ENCODE assay signal across 11 cellular contexts in genomic region chr3:149527531-149528343, GRCh38. TPM values are rescaled to one million over a fixed set of nuclear protein-coding genes. Genes with fewer than 3 reads are reported as not detected.
DNase-seq lines count a peak whose midpoint lies in the region; ATAC-seq, FAIRE-seq and TF ChIP-seq lines count a peak whose summit lies in the region.
"Had no signal": no experiment of that assay in that cellular context is flagged by ENCODE, and none has a peak within 500 bp of the region (broad histone marks: within the 10 kb centered on the region; RNA-seq: fewer than 3 reads in every experiment).

No MANE protein-coding gene starts in this region.

- H3K4me3 ChIP-seq in WI38 (ENCODE audit: low read depth, low read length) (no peak overlapping the region), heart left ventricle (no peak overlapping the region)

- H3K27ac Mint-ChIP-seq in progenitor cell of endocrine pancreas: peak overlapping the region; percentile 12

- H3K4me1 ChIP-seq in heart left ventricle: peaks cover 0 to 43% (median 24%) of the 10 kb centered on the region in 12 donors

- peaks cover 8% of the 10 kb centered on the region for H3K36me3 Mint-ChIP-seq in progenitor cell of endocrine pancreas (ENCODE audit: insufficient read depth)

- peaks cover 0 to 37% (median 31%) of the 10 kb centered on the region in 9 donors for H3K36me3 ChIP-seq in heart left ventricle

- no peak for TF ChIP-seq POLR2A in heart left ventricle (IDR thresholded peaks at IDR 0.05)

- peak; percentile 74 to 79 (median 75) for ATAC-seq in heart left ventricle
- no peak for ATAC-seq in omental fat pad (ENCODE audit: low FRiP score)

- TF ChIP-seq CTCF in D721Med (IDR thresholded peaks at IDR 0.05; ENCODE audit: insufficient read depth, missing control alignments): peak; percentile 27
- TF ChIP-seq CTCF in WI38 (IDR thresholded peaks at IDR 0.05; ENCODE audit: low read depth, low read length): peak; percentile 29; the same call in 1 of the 2 replicates
- peak in 10 of 12 donors; percentile 7 to 61 (median 45) for TF ChIP-seq CTCF in heart left ventricle (IDR thresholded peaks at IDR 0.05)
- TF ChIP-seq CTCF in progenitor cell of endocrine pancreas (IDR thresholded peaks at IDR 0.05; ENCODE audit: unreplicated experiment): peak; percentile 11
- no peak for TF ChIP-seq CTCF in omental fat pad (IDR thresholded peaks at IDR 0.05)

- intact Hi-C loops in heart left ventricle (cut with DNase I): loop anchor here in 8 of 10 donors (5.0 kb wide), 3 partner anchors 40 to 190 kb away; partner anchors contain the start of gene WWTR1 (in 4 of the 8)

- 35 to 51% (median 41%) methylated on average over 5 of the region's 5 CpGs for whole genome bisulfite sequencing in heart left ventricle, 4 donors

- DNase-seq in D721Med (ENCODE audit: insufficient read length, low spot score) (no peak), heart left ventricle (peak in 3 of 5 donors; percentile 28 to 39 (median 34)), progenitor cell of endocrine pancreas (ENCODE audit: low spot score, unreplicated experiment) (no peak), NCI-H128 (lab: John Stamatoyannopoulos, UW; ENCODE audit: unreplicated experiment) (no peak), activated gamma-delta T cell (lab: John Stamatoyannopoulos, UW) (no peak), omental fat pad (ENCODE audit: low spot score) (no peak)
- DNase-seq in activated T-cell treated with anti-CD3 and anti-CD28 coated beads, Interleukin-2, amount 50 U/mL, for 48 hours: no peak
- DNase-seq: activated gamma-delta T cell treated with Interleukin-2 at 50 U/mL for 16 hours, SW 1271 had no signal

- H3K4me1 Mint-ChIP-seq in progenitor cell of endocrine pancreas (ENCODE audit: low read depth): peaks cover 14% of the 10 kb centered on the region

- H3K4me3 Mint-ChIP-seq in progenitor cell of endocrine pancreas (ENCODE audit: low read depth): no peak overlapping the region

- no peaks in the 10 kb centered on the region for H3K9me3 ChIP-seq in heart left ventricle

- FAIRE-seq in D721Med (lab: Jason Lieb, UNC): no peak

- H3K27me3 Mint-ChIP-seq in progenitor cell of endocrine pancreas: no peaks in the 10 kb centered on the region

- no peaks in the 10 kb centered on the region for H3K9me3 Mint-ChIP-seq in progenitor cell of endocrine pancreas (ENCODE audit: low read depth)

- no peaks in the 10 kb centered on the region for H3K27me3 ChIP-seq in heart left ventricle

- peak overlapping the region in 11 of 12 donors; percentile 5 to 64 (median 44) for H3K27ac ChIP-seq in heart left ventricle

RNA-seq across cellular contexts. Expression of gene TM4SF4, which starts 53.2 kb away (rescaled TPM):
- total RNA-seq in heart left ventricle (not detected), progenitor cell of endocrine pancreas (314 and 357 TPM in 2 replicates), omental fat pad (under 1 TPM in 2 of 4 donors, not detected in 2; 0.24 to 0.65 TPM)
- not detected for polyA plus RNA-seq in heart left ventricle
- total RNA-seq: M059J had no signal

Comparison
In these comparisons a context has a peak if more than half of its experiments do, and no peak if none do; other contexts are left out.
1. DNase-seq: peak in heart left ventricle (3 of 5); none in D721Med (single experiment), progenitor cell of endocrine pancreas (single experiment), activated T-cell treated with anti-CD3 and anti-CD28 coated beads, Interleukin-2, amount 50 U/mL, for 48 hours (0 of 2), NCI-H128 (single experiment), activated gamma-delta T cell (single experiment) and omental fat pad (single experiment).
2. CTCF ChIP-seq: peak in D721Med (single experiment), WI38 (single experiment), heart left ventricle (10 of 12) and progenitor cell of endocrine pancreas (single experiment); none in omental fat pad (0 of 3).
3. RNA of gene TM4SF4, which starts 53.2 kb away (total RNA-seq): 314 to 357 TPM in progenitor cell of endocrine pancreas; 0.24 to 0.65 TPM in omental fat pad and not detected in heart left ventricle; every median in the first group is over 100 times any median in the second.